ENCODE assay signal across 1 cellular context in the genomic region with DNA sequence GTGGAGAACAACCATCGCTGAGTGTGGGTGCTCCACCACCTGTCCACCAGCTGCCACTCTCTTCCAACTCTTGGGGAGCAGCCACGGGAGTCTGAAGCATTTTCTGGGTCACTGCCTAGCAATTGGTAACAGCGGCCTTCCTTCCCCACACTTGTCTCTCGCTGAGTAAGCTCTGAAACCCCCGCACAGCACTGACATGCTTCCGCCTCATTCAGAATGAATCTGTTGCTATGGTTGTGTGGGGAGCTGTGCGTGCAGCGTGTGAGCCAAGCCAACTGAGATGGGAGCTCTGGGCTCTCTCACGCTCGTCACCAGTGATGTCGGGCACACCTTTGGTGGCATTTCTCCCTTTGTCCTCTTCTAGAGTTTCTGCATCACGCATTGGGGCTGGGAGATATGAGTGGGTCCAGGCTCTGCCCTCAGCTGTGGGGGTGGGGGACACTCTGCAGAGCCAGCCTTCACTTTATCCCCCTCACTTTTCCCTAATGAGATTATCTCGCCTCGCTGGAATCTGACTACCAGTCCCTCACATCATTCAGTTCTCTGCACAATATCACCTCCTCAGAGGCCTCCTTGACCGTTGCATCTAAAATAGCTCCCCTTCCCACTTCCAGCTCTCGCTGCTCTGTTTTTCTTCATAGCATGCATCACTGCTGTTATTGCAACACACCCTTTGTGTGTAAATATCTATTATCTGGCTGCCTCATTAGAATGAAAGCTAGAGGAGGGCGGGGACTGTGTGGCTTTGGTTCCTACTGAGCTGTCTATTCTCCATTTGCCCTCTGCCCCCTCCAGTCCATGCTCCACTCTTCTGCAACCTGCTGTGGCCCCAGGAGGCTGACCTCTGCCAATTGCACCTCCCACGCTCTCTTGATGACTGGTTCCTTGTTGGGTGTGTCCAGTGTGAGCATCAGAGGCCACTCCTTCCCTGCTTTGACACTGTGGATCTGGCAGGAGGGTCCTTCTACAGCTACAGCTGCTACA.
TF ChIP-seq lines count a peak whose summit lies in the region.

No MANE protein-coding gene starts in this region.

TF ChIP-seq in H1, 55 proteins besides CTCF, POLR2A, EP300 and RAD21:
- TF ChIP-seq, protein P1, sequence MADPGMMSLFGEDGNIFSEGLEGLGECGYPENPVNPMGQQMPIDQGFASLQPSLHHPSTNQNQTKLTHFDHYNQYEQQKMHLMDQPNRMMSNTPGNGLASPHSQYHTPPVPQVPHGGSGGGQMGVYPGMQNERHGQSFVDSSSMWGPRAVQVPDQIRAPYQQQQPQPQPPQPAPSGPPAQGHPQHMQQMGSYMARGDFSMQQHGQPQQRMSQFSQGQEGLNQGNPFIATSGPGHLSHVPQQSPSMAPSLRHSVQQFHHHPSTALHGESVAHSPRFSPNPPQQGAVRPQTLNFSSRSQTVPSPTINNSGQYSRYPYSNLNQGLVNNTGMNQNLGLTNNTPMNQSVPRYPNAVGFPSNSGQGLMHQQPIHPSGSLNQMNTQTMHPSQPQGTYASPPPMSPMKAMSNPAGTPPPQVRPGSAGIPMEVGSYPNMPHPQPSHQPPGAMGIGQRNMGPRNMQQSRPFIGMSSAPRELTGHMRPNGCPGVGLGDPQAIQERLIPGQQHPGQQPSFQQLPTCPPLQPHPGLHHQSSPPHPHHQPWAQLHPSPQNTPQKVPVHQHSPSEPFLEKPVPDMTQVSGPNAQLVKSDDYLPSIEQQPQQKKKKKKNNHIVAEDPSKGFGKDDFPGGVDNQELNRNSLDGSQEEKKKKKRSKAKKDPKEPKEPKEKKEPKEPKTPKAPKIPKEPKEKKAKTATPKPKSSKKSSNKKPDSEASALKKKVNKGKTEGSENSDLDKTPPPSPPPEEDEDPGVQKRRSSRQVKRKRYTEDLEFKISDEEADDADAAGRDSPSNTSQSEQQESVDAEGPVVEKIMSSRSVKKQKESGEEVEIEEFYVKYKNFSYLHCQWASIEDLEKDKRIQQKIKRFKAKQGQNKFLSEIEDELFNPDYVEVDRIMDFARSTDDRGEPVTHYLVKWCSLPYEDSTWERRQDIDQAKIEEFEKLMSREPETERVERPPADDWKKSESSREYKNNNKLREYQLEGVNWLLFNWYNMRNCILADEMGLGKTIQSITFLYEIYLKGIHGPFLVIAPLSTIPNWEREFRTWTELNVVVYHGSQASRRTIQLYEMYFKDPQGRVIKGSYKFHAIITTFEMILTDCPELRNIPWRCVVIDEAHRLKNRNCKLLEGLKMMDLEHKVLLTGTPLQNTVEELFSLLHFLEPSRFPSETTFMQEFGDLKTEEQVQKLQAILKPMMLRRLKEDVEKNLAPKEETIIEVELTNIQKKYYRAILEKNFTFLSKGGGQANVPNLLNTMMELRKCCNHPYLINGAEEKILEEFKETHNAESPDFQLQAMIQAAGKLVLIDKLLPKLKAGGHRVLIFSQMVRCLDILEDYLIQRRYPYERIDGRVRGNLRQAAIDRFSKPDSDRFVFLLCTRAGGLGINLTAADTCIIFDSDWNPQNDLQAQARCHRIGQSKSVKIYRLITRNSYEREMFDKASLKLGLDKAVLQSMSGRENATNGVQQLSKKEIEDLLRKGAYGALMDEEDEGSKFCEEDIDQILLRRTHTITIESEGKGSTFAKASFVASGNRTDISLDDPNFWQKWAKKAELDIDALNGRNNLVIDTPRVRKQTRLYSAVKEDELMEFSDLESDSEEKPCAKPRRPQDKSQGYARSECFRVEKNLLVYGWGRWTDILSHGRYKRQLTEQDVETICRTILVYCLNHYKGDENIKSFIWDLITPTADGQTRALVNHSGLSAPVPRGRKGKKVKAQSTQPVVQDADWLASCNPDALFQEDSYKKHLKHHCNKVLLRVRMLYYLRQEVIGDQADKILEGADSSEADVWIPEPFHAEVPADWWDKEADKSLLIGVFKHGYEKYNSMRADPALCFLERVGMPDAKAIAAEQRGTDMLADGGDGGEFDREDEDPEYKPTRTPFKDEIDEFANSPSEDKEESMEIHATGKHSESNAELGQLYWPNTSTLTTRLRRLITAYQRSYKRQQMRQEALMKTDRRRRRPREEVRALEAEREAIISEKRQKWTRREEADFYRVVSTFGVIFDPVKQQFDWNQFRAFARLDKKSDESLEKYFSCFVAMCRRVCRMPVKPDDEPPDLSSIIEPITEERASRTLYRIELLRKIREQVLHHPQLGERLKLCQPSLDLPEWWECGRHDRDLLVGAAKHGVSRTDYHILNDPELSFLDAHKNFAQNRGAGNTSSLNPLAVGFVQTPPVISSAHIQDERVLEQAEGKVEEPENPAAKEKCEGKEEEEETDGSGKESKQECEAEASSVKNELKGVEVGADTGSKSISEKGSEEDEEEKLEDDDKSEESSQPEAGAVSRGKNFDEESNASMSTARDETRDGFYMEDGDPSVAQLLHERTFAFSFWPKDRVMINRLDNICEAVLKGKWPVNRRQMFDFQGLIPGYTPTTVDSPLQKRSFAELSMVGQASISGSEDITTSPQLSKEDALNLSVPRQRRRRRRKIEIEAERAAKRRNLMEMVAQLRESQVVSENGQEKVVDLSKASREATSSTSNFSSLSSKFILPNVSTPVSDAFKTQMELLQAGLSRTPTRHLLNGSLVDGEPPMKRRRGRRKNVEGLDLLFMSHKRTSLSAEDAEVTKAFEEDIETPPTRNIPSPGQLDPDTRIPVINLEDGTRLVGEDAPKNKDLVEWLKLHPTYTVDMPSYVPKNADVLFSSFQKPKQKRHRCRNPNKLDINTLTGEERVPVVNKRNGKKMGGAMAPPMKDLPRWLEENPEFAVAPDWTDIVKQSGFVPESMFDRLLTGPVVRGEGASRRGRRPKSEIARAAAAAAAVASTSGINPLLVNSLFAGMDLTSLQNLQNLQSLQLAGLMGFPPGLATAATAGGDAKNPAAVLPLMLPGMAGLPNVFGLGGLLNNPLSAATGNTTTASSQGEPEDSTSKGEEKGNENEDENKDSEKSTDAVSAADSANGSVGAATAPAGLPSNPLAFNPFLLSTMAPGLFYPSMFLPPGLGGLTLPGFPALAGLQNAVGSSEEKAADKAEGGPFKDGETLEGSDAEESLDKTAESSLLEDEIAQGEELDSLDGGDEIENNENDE (IDR thresholded peaks at IDR 0.05; ENCODE audit: insufficient replicate concordance, low read length), result no peak
- TF ChIP-seq RNF2 (IDR thresholded peaks at IDR 0.05; ENCODE audit: borderline replicate concordance, low read depth, low read length, missing control alignments, poor library complexity, severe bottlenecking), result no peak
- no peak for TF ChIP-seq EGR1 (IDR thresholded peaks at IDR 0.05; ENCODE audit: borderline replicate concordance, low read depth, low read length)
- TF ChIP-seq, protein P2, sequence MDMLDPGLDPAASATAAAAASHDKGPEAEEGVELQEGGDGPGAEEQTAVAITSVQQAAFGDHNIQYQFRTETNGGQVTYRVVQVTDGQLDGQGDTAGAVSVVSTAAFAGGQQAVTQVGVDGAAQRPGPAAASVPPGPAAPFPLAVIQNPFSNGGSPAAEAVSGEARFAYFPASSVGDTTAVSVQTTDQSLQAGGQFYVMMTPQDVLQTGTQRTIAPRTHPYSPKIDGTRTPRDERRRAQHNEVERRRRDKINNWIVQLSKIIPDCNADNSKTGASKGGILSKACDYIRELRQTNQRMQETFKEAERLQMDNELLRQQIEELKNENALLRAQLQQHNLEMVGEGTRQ (IDR thresholded peaks at IDR 0.05; ENCODE audit: low read length), result no peak
- no peak for TF ChIP-seq JUND (IDR thresholded peaks at IDR 0.05; ENCODE audit: low read length)
- no peak for TF ChIP-seq ZNF274 (IDR thresholded peaks at IDR 0.05; ENCODE audit: borderline replicate concordance, extremely low read depth, low read length)
- TF ChIP-seq CBX5 (IDR thresholded peaks at IDR 0.05; ENCODE audit: low read depth, low read length), result no peak
- TF ChIP-seq EZH2 (IDR thresholded peaks at IDR 0.05; ENCODE audit: low read depth, low read length, severe bottlenecking), result no peak
- TF ChIP-seq CTBP2 (IDR thresholded peaks at IDR 0.05; ENCODE audit: borderline replicate concordance, insufficient read depth, insufficient read length, low read length), result no peak
- no peak for TF ChIP-seq FOSL1 (IDR thresholded peaks at IDR 0.05; ENCODE audit: insufficient read depth, low read depth, low read length)
- no peak for TF ChIP-seq CHD2 (IDR thresholded peaks at IDR 0.05; ENCODE audit: low read length)
- TF ChIP-seq, protein P3, sequence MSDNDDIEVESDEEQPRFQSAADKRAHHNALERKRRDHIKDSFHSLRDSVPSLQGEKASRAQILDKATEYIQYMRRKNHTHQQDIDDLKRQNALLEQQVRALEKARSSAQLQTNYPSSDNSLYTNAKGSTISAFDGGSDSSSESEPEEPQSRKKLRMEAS (IDR thresholded peaks at IDR 0.05), result no peak
- TF ChIP-seq KDM4A (IDR thresholded peaks at IDR 0.05; ENCODE audit: low read depth, low read length, severe bottlenecking), result no peak
- no peak for TF ChIP-seq YY1 (IDR thresholded peaks at IDR 0.05; ENCODE audit: low read depth, low read length)
- TF ChIP-seq KDM1A (IDR thresholded peaks at IDR 0.05; ENCODE audit: borderline replicate concordance, low read length), result no peak
- no peak for TF ChIP-seq TBP (IDR thresholded peaks at IDR 0.05; ENCODE audit: low read depth, low read length)
- TF ChIP-seq BACH1 (IDR thresholded peaks at IDR 0.05; ENCODE audit: low read length), result no peak
- TF ChIP-seq POLR2AphosphoS5 (IDR thresholded peaks at IDR 0.05; ENCODE audit: low read depth, low read length), result no peak
- TF ChIP-seq CREB1 (IDR thresholded peaks at IDR 0.05), result no peak
